ENCODE assay signal across 22 cellular contexts in the genomic region with DNA sequence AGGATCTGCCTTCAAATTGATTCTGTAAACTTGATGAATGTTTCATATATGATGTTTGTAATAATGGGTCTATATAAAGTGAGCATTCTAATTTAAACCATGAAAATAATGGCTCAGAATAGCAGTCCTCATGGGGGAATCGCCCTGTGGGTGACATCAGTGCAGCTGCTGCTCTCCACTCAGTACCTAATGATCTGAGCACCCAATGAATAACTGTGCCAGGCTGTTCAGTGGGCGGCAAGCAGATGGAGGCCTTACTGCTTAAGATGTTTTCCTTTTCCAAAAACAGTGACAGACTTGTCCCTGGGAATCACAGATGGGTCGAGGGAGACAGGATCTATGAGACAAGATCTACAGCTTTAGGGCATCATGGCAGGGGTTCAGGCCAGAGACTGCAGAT.
"Had no signal": no experiment of that assay in that cellular context is flagged by ENCODE, and none has a peak within 500 bp of the region (broad histone marks: within the 10 kb centered on the region; RNA-seq: fewer than 3 reads in every experiment).

No MANE protein-coding gene starts in this region.

- H3K27ac ChIP-seq: foreskin keratinocyte, left lung, ovary, psoas muscle, right atrium auricular region, tibial artery, WERI-Rb-1 had no signal

- H3K9me3 ChIP-seq: left lung, ovary, psoas muscle, right atrium auricular region, tibial artery had no signal

- H3K27me3 ChIP-seq: foreskin keratinocyte, left lung, ovary, right atrium auricular region, tibial artery had no signal

- H3K4me1 Mint-ChIP-seq: activated CD4-positive, alpha-beta T cell treated with anti-CD3 and anti-CD28 coated beads, Interleukin-2, amount 10 ng/mL, durations not matched to agents 7 days and 5 days; activated CD8-positive, alpha-beta memory T cell treated with anti-CD3 and anti-CD28 coated beads, Interleukin-2, amount 10 ng/mL, durations not matched to agents 7 days and 5 days; activated naive CD4-positive, alpha-beta T cell treated with anti-CD3 and anti-CD28 coated beads, Interleukin-2, amount 10 ng/mL, durations not matched to agents 7 days and 5 days; naive thymus-derived CD8-positive, alpha-beta T cell had no signal

- H3K27ac Mint-ChIP-seq: activated CD4-positive, alpha-beta T cell treated with anti-CD3 and anti-CD28 coated beads, Interleukin-2, amount 10 ng/mL, durations not matched to agents 7 days and 5 days; activated CD8-positive, alpha-beta memory T cell treated with anti-CD3 and anti-CD28 coated beads, Interleukin-2, amount 10 ng/mL, durations not matched to agents 7 days and 5 days; activated CD8-positive, alpha-beta T cell treated with anti-CD3 and anti-CD28 coated beads for 36 hours; activated naive CD4-positive, alpha-beta T cell treated with anti-CD3 and anti-CD28 coated beads, Interleukin-2, amount 10 ng/mL, durations not matched to agents 7 days and 5 days; naive thymus-derived CD8-positive, alpha-beta T cell; stimulated activated naive CD8-positive, alpha-beta T cell treated with anti-CD3 and anti-CD28 coated beads, Interleukin-15, Interleukin-2, amounts not matched to agents 100 ng/mL and 50 ng/mL, for 24 hours had no signal

- H3K9me3 Mint-ChIP-seq: activated CD4-positive, alpha-beta T cell treated with anti-CD3 and anti-CD28 coated beads, Interleukin-2, amount 10 ng/mL, durations not matched to agents 7 days and 5 days; activated CD8-positive, alpha-beta T cell treated with anti-CD3 and anti-CD28 coated beads for 36 hours; activated naive CD4-positive, alpha-beta T cell treated with anti-CD3 and anti-CD28 coated beads, Interleukin-2, amount 10 ng/mL, durations not matched to agents 7 days and 5 days; naive thymus-derived CD8-positive, alpha-beta T cell; stimulated activated naive CD8-positive, alpha-beta T cell treated with anti-CD3 and anti-CD28 coated beads, Interleukin-15, Interleukin-2, amounts not matched to agents 100 ng/mL and 50 ng/mL, for 24 hours had no signal

- H3K36me3 ChIP-seq: left lung, ovary, right atrium auricular region, tibial artery, WERI-Rb-1 had no signal

- H3K4me3 ChIP-seq: left lung, lung, ovary, psoas muscle, right atrium auricular region, tibial artery had no signal

- H3K4me1 ChIP-seq: left lung, psoas muscle had no signal

- H3K4me3 Mint-ChIP-seq: activated CD4-positive, alpha-beta T cell treated with anti-CD3 and anti-CD28 coated beads, Interleukin-2, amount 10 ng/mL, durations not matched to agents 7 days and 5 days; activated CD8-positive, alpha-beta memory T cell treated with anti-CD3 and anti-CD28 coated beads, Interleukin-2, amount 10 ng/mL, durations not matched to agents 7 days and 5 days; activated CD8-positive, alpha-beta T cell treated with anti-CD3 and anti-CD28 coated beads for 36 hours; activated naive CD4-positive, alpha-beta T cell treated with anti-CD3 and anti-CD28 coated beads, Interleukin-2, amount 10 ng/mL, durations not matched to agents 7 days and 5 days; naive thymus-derived CD8-positive, alpha-beta T cell; stimulated activated naive CD8-positive, alpha-beta T cell treated with anti-CD3 and anti-CD28 coated beads, Interleukin-15, Interleukin-2, amounts not matched to agents 100 ng/mL and 50 ng/mL, for 24 hours had no signal

- ATAC-seq: activated CD8-positive, alpha-beta memory T cell treated with anti-CD3 and anti-CD28 coated beads, Interleukin-2, amount 10 ng/mL, durations not matched to agents 7 days and 5 days; activated CD8-positive, alpha-beta T cell treated with anti-CD3 and anti-CD28 coated beads for 36 hours; foreskin keratinocyte; left lung; naive thymus-derived CD8-positive, alpha-beta T cell; psoas muscle had no signal

- H3K36me3 Mint-ChIP-seq: activated CD8-positive, alpha-beta memory T cell treated with anti-CD3 and anti-CD28 coated beads, Interleukin-2, amount 10 ng/mL, durations not matched to agents 7 days and 5 days; activated naive CD4-positive, alpha-beta T cell treated with anti-CD3 and anti-CD28 coated beads, Interleukin-2, amount 10 ng/mL, durations not matched to agents 7 days and 5 days; naive thymus-derived CD8-positive, alpha-beta T cell had no signal

- DNase-seq: activated CD4-positive, alpha-beta T cell treated with anti-CD3 and anti-CD28 coated beads, Interleukin-2, amount 10 ng/mL, durations not matched to agents 7 days and 5 days; activated CD4-positive, CD25-positive, alpha-beta regulatory T cell treated with anti-CD3 and anti-CD28 coated beads, Interleukin-2, amount 50 U/mL, for 72 hours; activated CD8-positive, alpha-beta memory T cell treated with anti-CD3 and anti-CD28 coated beads, Interleukin-2, amount 10 ng/mL, durations not matched to agents 7 days and 5 days; activated CD8-positive, alpha-beta T cell treated with anti-CD3 and anti-CD28 coated beads for 36 hours; activated effector memory CD4-positive, alpha-beta T cell treated with anti-CD3 and anti-CD28 coated beads, Interleukin-2, amount 50 U/mL, for 16 hours; activated naive CD4-positive, alpha-beta T cell treated with anti-CD3 and anti-CD28 coated beads, Interleukin-2, amount 10 ng/mL, durations not matched to agents 7 days and 5 days; activated T-cell treated with anti-CD3 and anti-CD28 coated beads for 4 hours; effector CD4-positive, alpha-beta T cell; erythroblast; foreskin keratinocyte; kidney; left lung; naive thymus-derived CD8-positive, alpha-beta T cell; ovary; psoas muscle; stimulated activated CD4-positive, alpha-beta T cell treated with anti-CD3 and anti-CD28 coated beads, Interleukin-4, amount 100 ng/mL, for 4 hours; substantia nigra; tibial artery; WERI-Rb-1 had no signal
